ENCODE assay signal across 8 cellular contexts in genomic region chr9:136808781-136809158, GRCh38. TPM values are rescaled to one million over a fixed set of nuclear protein-coding genes. Genes with fewer than 3 reads are reported as not detected.
DNase-seq lines count a peak whose midpoint lies in the region; ATAC-seq lines count a peak whose summit lies in the region.

No MANE protein-coding gene starts in this region.

- peak overlapping the region; percentile 80 for H3K4me3 Mint-ChIP-seq in dendritic cell treated with granulocyte-macrophage colony-stimulating factor and Interleukin-4, amounts not matched to agents 40 ng/mL and 50 ng/mL, for 4 days
- peak overlapping the region; percentile 78 to 91 (median 83) for H3K4me3 Mint-ChIP-seq in naive thymus-derived CD4-positive, alpha-beta T cell

- no peaks in the 10 kb centered on the region for H3K9me3 ChIP-seq in ES-I3 (ENCODE audit: control insufficient read depth, insufficient read depth, low read length)
- no peaks in the 10 kb centered on the region for H3K9me3 ChIP-seq in naive thymus-derived CD4-positive, alpha-beta T cell (ENCODE audit: control insufficient read depth in 2 of 3, low read length in 3 of 3)

- H3K9ac ChIP-seq in ES-I3 (ENCODE audit: low read depth, low read length) = peak overlapping the region; percentile 97

- H3K4me1 ChIP-seq in ES-I3 (ENCODE audit: insufficient read depth, low read length) = 0 out of 2 replicates have a peak, but pooled peaks cover 8% of the 10 kb centered on the region
- peaks cover 20 to 32% of the 10 kb centered on the region in 2 donors for H3K4me1 ChIP-seq in naive thymus-derived CD4-positive, alpha-beta T cell (ENCODE audit: control insufficient read depth in 2 of 2, insufficient read depth in 2 of 2, low read length in 2 of 2)

- peaks cover 75% of the 10 kb centered on the region for H3K36me3 Mint-ChIP-seq in dendritic cell treated with granulocyte-macrophage colony-stimulating factor and Interleukin-4, amounts not matched to agents 40 ng/mL and 50 ng/mL, for 4 days (ENCODE audit: low read depth)
- peaks cover 0 to 15% (median 12%) of the 10 kb centered on the region in 5 donors for H3K36me3 Mint-ChIP-seq in naive thymus-derived CD4-positive, alpha-beta T cell

- POLR2A ChIA-PET in naive thymus-derived CD4-positive, alpha-beta T cell (lab: Charles Lee) = interaction anchor here (0.6 to 4.7 kb wide), 7 partner anchors 9 to 278 kb away, joined by 3 to 38 read pairs (median 3); partner anchors contain the start of genes MAN1B1 and TMEM141

- peak overlapping the region; percentile 71 for H3K27ac ChIP-seq in naive thymus-derived CD4-positive, alpha-beta T cell (ENCODE audit: low read depth, low read length)

- DNase-seq in NCI-H2227 (lab: John Stamatoyannopoulos, UW; ENCODE audit: unreplicated experiment) = peak; percentile 32
- no peak for DNase-seq in naive thymus-derived CD4-positive, alpha-beta T cell
- DNase-seq in NCI-H2081 treated with DMSO at 0.1 percent for 48 hours (lab: John Stamatoyannopoulos, UW) = no peak
- no peak for DNase-seq in NCI-H748 (lab: John Stamatoyannopoulos, UW; ENCODE audit: unreplicated experiment)
- no peak for DNase-seq in A172 (ENCODE audit: low spot score)

- CTCF ChIA-PET in naive thymus-derived CD4-positive, alpha-beta T cell (lab: Charles Lee) = interaction anchor here (0.9 kb wide), 1 partner anchor 21 kb away, joined by 3 read pairs; no protein-coding TSS in a partner anchor

- H3K27me3 ChIP-seq in naive thymus-derived CD4-positive, alpha-beta T cell (ENCODE audit: control insufficient read depth in 2 of 2, insufficient read depth in 2 of 2, low read length in 2 of 2) = no peaks in the 10 kb centered on the region

- peaks cover 3% of the 10 kb centered on the region for H3K27me3 Mint-ChIP-seq in dendritic cell treated with granulocyte-macrophage colony-stimulating factor and Interleukin-4, amounts not matched to agents 40 ng/mL and 50 ng/mL, for 4 days
- no peaks in the 10 kb centered on the region for H3K27me3 Mint-ChIP-seq in naive thymus-derived CD4-positive, alpha-beta T cell

- no peak for ATAC-seq in naive thymus-derived CD4-positive, alpha-beta T cell
- no peak for ATAC-seq in HG03175 (IDR thresholded peaks at IDR 0.05; ENCODE audit: unreplicated experiment)

- peak overlapping the region; percentile 84 for H3K27ac Mint-ChIP-seq in dendritic cell treated with granulocyte-macrophage colony-stimulating factor and Interleukin-4, amounts not matched to agents 40 ng/mL and 50 ng/mL, for 4 days
- H3K27ac Mint-ChIP-seq in naive thymus-derived CD4-positive, alpha-beta T cell = peak overlapping the region; percentile 40 to 90 (median 68)

- peaks cover 51% of the 10 kb centered on the region for H3K4me1 Mint-ChIP-seq in dendritic cell treated with granulocyte-macrophage colony-stimulating factor and Interleukin-4, amounts not matched to agents 40 ng/mL and 50 ng/mL, for 4 days (ENCODE audit: low read depth)
- H3K4me1 Mint-ChIP-seq in naive thymus-derived CD4-positive, alpha-beta T cell = peaks cover 33 to 60% (median 46%) of the 10 kb centered on the region in 7 donors

- peaks cover 15% of the 10 kb centered on the region; the same call in 1 of the 2 replicates for H3K36me3 ChIP-seq in ES-I3 (ENCODE audit: insufficient read depth, low read length)
- H3K36me3 ChIP-seq in naive thymus-derived CD4-positive, alpha-beta T cell (ENCODE audit: control insufficient read depth in 2 of 3, insufficient read depth in 3 of 3, low read length in 3 of 3) = peaks cover 0 to 7% (median 0%) of the 10 kb centered on the region in 3 experiments

- no peaks in the 10 kb centered on the region for H3K9me3 Mint-ChIP-seq in dendritic cell treated with granulocyte-macrophage colony-stimulating factor and Interleukin-4, amounts not matched to agents 40 ng/mL and 50 ng/mL, for 4 days
- H3K9me3 Mint-ChIP-seq in naive thymus-derived CD4-positive, alpha-beta T cell = no peaks in the 10 kb centered on the region

- peak overlapping the region; percentile 40 for H3K4me3 ChIP-seq in naive thymus-derived CD4-positive, alpha-beta T cell (ENCODE audit: low read length)

- intact Hi-C loops in dendritic cell treated with granulocyte-macrophage colony-stimulating factor and Interleukin-4, amounts not matched to agents 40 ng/mL and 50 ng/mL, for 4 days (cut with micrococcal nuclease) = loop anchor here (1.0 kb wide), 1 partner anchor 18 kb away; no protein-coding TSS in a partner anchor
- intact Hi-C loops in naive thymus-derived CD4-positive, alpha-beta T cell (cut with micrococcal nuclease) = loop anchor here in 1 of 2 donors (5.0 kb wide), 1 partner anchor 134 kb away; the partner anchor contains the start of gene FBXW5

RNA-seq across cellular contexts. Expression of gene RABL6, which starts 1.0 kb away (rescaled TPM):
- total RNA-seq in naive thymus-derived CD4-positive, alpha-beta T cell = 100 to 1,000 TPM in 1 of 5 experiments, 10 to 100 TPM in 4; 59.6 to 100 (median 60.9) TPM
- polyA plus RNA-seq in naive thymus-derived CD4-positive, alpha-beta T cell = 10 to 100 TPM in 1 of 2 donors, 1 to 10 TPM in 1; 9.4 to 17.4 TPM
- total RNA-seq in A172 (2014; rRNA removed; shearing (Covaris generic)) = 138 and 144 TPM in 2 replicates

RNA-seq across cellular contexts. Expression of gene CCDC183, which starts 12.6 kb away (rescaled TPM):
- 1 to 10 TPM in 4 of 5 experiments, under 1 TPM in 1; 0.36 to 6.6 (median 3.0) TPM for total RNA-seq in naive thymus-derived CD4-positive, alpha-beta T cell
- under 1 TPM; 0.35 to 0.62 TPM for polyA plus RNA-seq in naive thymus-derived CD4-positive, alpha-beta T cell
- 0.45 and 0.55 TPM in 2 replicates for total RNA-seq in A172 (2014; rRNA removed; shearing (Covaris generic))

RNA-seq across cellular contexts. Expression of gene TMEM141, which starts 17.6 kb away (rescaled TPM):
- total RNA-seq in naive thymus-derived CD4-positive, alpha-beta T cell = 10 to 100 TPM; 27.2 to 54.9 (median 36.2) TPM
- polyA plus RNA-seq in naive thymus-derived CD4-positive, alpha-beta T cell = 10 to 100 TPM; 28.2 to 30.6 TPM
- 74.4 and 101 TPM in 2 replicates for total RNA-seq in A172 (2014; rRNA removed; shearing (Covaris generic))

RNA-seq across cellular contexts. Expression of gene AJM1, which starts 33.5 kb away (rescaled TPM):
- total RNA-seq in naive thymus-derived CD4-positive, alpha-beta T cell = 1 to 10 TPM in 3 of 5 experiments, under 1 TPM in 2; 0.81 to 7.5 (median 1.8) TPM
- polyA plus RNA-seq in naive thymus-derived CD4-positive, alpha-beta T cell = under 1 TPM in 1 of 2 donors, not detected in 1; 0.04 TPM
- 1.8 and 2.1 TPM in 2 replicates for total RNA-seq in A172 (2014; rRNA removed; shearing (Covaris generic))

RNA-seq across cellular contexts. Expression of gene PHPT1, which starts 40.4 kb away (rescaled TPM):
- 100 to 1,000 TPM in 1 of 5 experiments, 10 to 100 TPM in 4; 17.7 to 167 (median 27.7) TPM for total RNA-seq in naive thymus-derived CD4-positive, alpha-beta T cell
- polyA plus RNA-seq in naive thymus-derived CD4-positive, alpha-beta T cell = 10 to 100 TPM; 57.0 to 75.7 TPM
- total RNA-seq in A172 (2014; rRNA removed; shearing (Covaris generic)) = 119 and 151 TPM in 2 replicates
